8 cellular contexts compared by ENCODE assay signal in genomic region chr20:53591206-53591651, GRCh38. TPM values are rescaled to one million over a fixed set of nuclear protein-coding genes. Genes with fewer than 3 reads are reported as not detected.
DNase-seq lines count a peak whose midpoint lies in the region; ATAC-seq and TF ChIP-seq lines count a peak whose summit lies in the region.
"Not testable (repeated sequence)": the region's sequence is repeated elsewhere in the genome, so short reads cannot be mapped to it uniquely, and the experiment has no call there.

No MANE protein-coding gene starts in this region.

- H3K9ac ChIP-seq in HCT116 (ENCODE audit: low read length) (peak overlapping the region; percentile 90; the same call in 1 of the 2 replicates), mucosa of stomach (ENCODE audit: low read length) (peak overlapping the region; percentile 90)

- peak overlapping the region; percentile 79; the same call in 1 of the 2 replicates for H3K27ac ChIP-seq in HCT116 (ENCODE audit: low read depth, low read length)
- peak overlapping the region in 20 of 21 experiments; percentile 94 to 100 (median 100) for H3K27ac ChIP-seq in skin epidermis

- POLR2A ChIA-PET in HCT116 (lab: Charles Lee) = not testable (repeated sequence)

- peak overlapping the region; percentile 99 for H3K27ac Mint-ChIP-seq in activated T-cell treated with anti-CD3 and anti-CD28 coated beads, Interleukin-2, amount 50 U/mL, for 24 hours
- H3K27ac Mint-ChIP-seq in glutamatergic neuron (ENCODE audit: unreplicated experiment) = peak overlapping the region; percentile 96

- H3K4me1 ChIP-seq in HCT116 (ENCODE audit: control insufficient read depth in 1 of 2, insufficient read depth in 2 of 2, low read length in 2 of 2) = peaks cover 11 to 26% of the 10 kb centered on the region in 2 experiments
- not testable (repeated sequence) for H3K4me1 ChIP-seq in mucosa of stomach (ENCODE audit: control insufficient read depth, insufficient read depth, low read length)

- RAD21 ChIA-PET in HCT116 (lab: Charles Lee; ENCODE audit: low non-redundant PET in 1 of 2, low total read pairs in 2 of 2, uncharacterized antibody in 2 of 2, unreplicated experiment in 2 of 2) = not testable (repeated sequence)

- H3K36me3 Mint-ChIP-seq in activated T-cell treated with anti-CD3 and anti-CD28 coated beads, Interleukin-2, amount 50 U/mL, for 24 hours (ENCODE audit: low read depth) = peaks cover 36% of the 10 kb centered on the region
- H3K36me3 Mint-ChIP-seq in glutamatergic neuron (ENCODE audit: unreplicated experiment) = not testable (repeated sequence)

- not testable (repeated sequence) for H3K9me3 ChIP-seq in HCT116 (ENCODE audit: control insufficient read depth in 1 of 2, insufficient read depth in 1 of 2, low read depth in 1 of 2, low read length in 2 of 2); mucosa of stomach (ENCODE audit: control insufficient read depth, low read length)

- H4K20me1 ChIP-seq in HCT116 (ENCODE audit: insufficient read depth) = not testable (repeated sequence)

- CTCF ChIA-PET in HCT116 (lab: Charles Lee) = interaction anchor here (0.6 kb wide), 2 partner anchors 9 to 55 kb away, joined by 3 read pairs; no protein-coding TSS in a partner anchor

- peak overlapping the region; percentile 95 for H3K4me3 Mint-ChIP-seq in activated T-cell treated with anti-CD3 and anti-CD28 coated beads, Interleukin-2, amount 50 U/mL, for 24 hours
- H3K4me3 Mint-ChIP-seq in glutamatergic neuron (ENCODE audit: unreplicated experiment) = peak overlapping the region; percentile 84

- not testable (repeated sequence) for H3K9me2 ChIP-seq in HCT116 (ENCODE audit: insufficient read depth)

- peak overlapping the region; percentile 81 for H3K4me3 ChIP-seq in AG09309 (ENCODE audit: control insufficient read depth, low read depth, low read length)
- H3K4me3 ChIP-seq in HCT116 (replicated peaks in 1 of 2; ENCODE audit: low read depth in 1 of 2, low read length in 2 of 2) = peak overlapping the region in 1 of 2 experiments; percentile 10; a peak in 1 of 4 replicates
- peak overlapping the region; percentile 74 for H3K4me3 ChIP-seq in choroid plexus epithelial cell (ENCODE audit: low read depth, low read length)
- not testable (repeated sequence) for H3K4me3 ChIP-seq in mucosa of stomach (ENCODE audit: low read length)
- peak overlapping the region; percentile 64 to 99 (median 80) for H3K4me3 ChIP-seq in skin epidermis

- DNase-seq in AG09309 (ENCODE audit: low read depth); HCT116 (ENCODE audit: low read depth, low spot score); activated T-cell treated with anti-CD3 and anti-CD28 coated beads, Interleukin-2, amount 50 U/mL, for 24 hours; choroid plexus epithelial cell (ENCODE audit: low read depth); glutamatergic neuron: not testable (repeated sequence)
- peak; percentile 70 for DNase-seq in OCI-M1 (lab: John Stamatoyannopoulos, UW)

- not testable (repeated sequence) for H3K27me3 Mint-ChIP-seq in activated T-cell treated with anti-CD3 and anti-CD28 coated beads, Interleukin-2, amount 50 U/mL, for 24 hours; glutamatergic neuron (ENCODE audit: unreplicated experiment)

- TF ChIP-seq POLR2A in HCT116 (IDR thresholded peaks at IDR 0.05; ENCODE audit: borderline replicate concordance, extremely low read depth, insufficient read depth, insufficient read length) = not testable (repeated sequence)

- H2AFZ ChIP-seq in HCT116 (ENCODE audit: low read depth, low read length, poor library complexity, severe bottlenecking) = not testable (repeated sequence)

- not testable (repeated sequence) for TF ChIP-seq CTCF in AG09309 (IDR thresholded peaks at IDR 0.05; ENCODE audit: control insufficient read depth, insufficient read depth, low read depth, low read length, missing control alignments); HCT116 (IDR thresholded peaks at IDR 0.05 in 2 of 3, conservative IDR thresholded peaks at IDR 0.05 in 1 of 3; ENCODE audit: borderline replicate concordance in 1 of 3, insufficient read depth in 1 of 3, low read depth in 2 of 3, low read length in 2 of 3); choroid plexus epithelial cell (conservative IDR thresholded peaks at IDR 0.05; ENCODE audit: low read depth, low read length); glutamatergic neuron (IDR thresholded peaks at IDR 0.05; ENCODE audit: partially characterized antibody, unreplicated experiment)

- peak overlapping the region; percentile 77 for H3K4me2 ChIP-seq in HCT116 (ENCODE audit: low read length)

- BruUV-seq in HCT116 (replicated peaks; lab: Mats Ljungman, UMichigan) = not testable (repeated sequence)

- not testable (repeated sequence) for H3K27me3 ChIP-seq in HCT116 (ENCODE audit: insufficient read depth, low read length); mucosa of stomach (ENCODE audit: control insufficient read depth, insufficient read depth, low read length)

- TF ChIP-seq RAD21 in HCT116 (IDR thresholded peaks at IDR 0.05; ENCODE audit: low read depth) = not testable (repeated sequence)

- H3K4me1 Mint-ChIP-seq in activated T-cell treated with anti-CD3 and anti-CD28 coated beads, Interleukin-2, amount 50 U/mL, for 24 hours (ENCODE audit: low read depth) = peaks cover 47% of the 10 kb centered on the region
- peaks cover 31% of the 10 kb centered on the region for H3K4me1 Mint-ChIP-seq in glutamatergic neuron (ENCODE audit: low read depth, unreplicated experiment)

- intact Hi-C loops in HCT116 (cut with micrococcal nuclease) = loop anchor here (5.0 kb wide), 1 partner anchor 276 kb away; no protein-coding TSS in a partner anchor

- H3K79me2 ChIP-seq in HCT116 (ENCODE audit: insufficient read depth, low read length) = peaks cover 70% of the 10 kb centered on the region

- not testable (repeated sequence) for ATAC-seq in HCT116

- not testable (repeated sequence) for H3K9me3 Mint-ChIP-seq in activated T-cell treated with anti-CD3 and anti-CD28 coated beads, Interleukin-2, amount 50 U/mL, for 24 hours; glutamatergic neuron (ENCODE audit: unreplicated experiment)

- H3K36me3 ChIP-seq in HCT116 (ENCODE audit: control insufficient read depth in 1 of 2, insufficient read depth in 2 of 2, low read length in 2 of 2); mucosa of stomach (ENCODE audit: control insufficient read depth, insufficient read depth, low read length): not testable (repeated sequence)

RNA-seq across cellular contexts. Expression of gene ZNF217, which starts 2.4 kb away (rescaled TPM):
- total RNA-seq in HCT116 (2021; ENCODE audit: unreplicated experiment) = 33.8 TPM
- 14.3 and 15.7 TPM in 2 replicates for polyA plus RNA-seq in HCT116 (2012)
- 64.7 TPM for total RNA-seq in glutamatergic neuron (ENCODE audit: unreplicated experiment)
